Comparison of ENCODE assay signal across 23 cellular contexts in genomic region chr4:25955705-25956104, GRCh38.
"Had no signal": no experiment of that assay in that cellular context is flagged by ENCODE, and none has a peak within 500 bp of the region (broad histone marks: within the 10 kb centered on the region; RNA-seq: fewer than 3 reads in every experiment).

No MANE protein-coding gene starts in this region.

- H3K4me3 Mint-ChIP-seq: naive thymus-derived CD4-positive, alpha-beta T cell; natural killer cell treated with Interleukin-12 subunit alpha and Interleukin-12 subunit beta and Interleukin-15 and Interleukin-18, amount 100 ng/mL, for 72 hours; stimulated activated naive CD8-positive, alpha-beta T cell treated with anti-CD3 and anti-CD28 coated beads, Interleukin-15, Interleukin-2, amounts not matched to agents 100 ng/mL and 50 ng/mL, for 24 hours had no signal

- H3K27me3 Mint-ChIP-seq: progenitor cell of endocrine pancreas had no signal

- H3K27ac ChIP-seq: left ventricle myocardium inferior, ovary, right atrium auricular region, right lobe of liver, suprapubic skin, thoracic aorta, tibial artery, upper lobe of right lung had no signal

- H3K4me3 ChIP-seq: left ventricle myocardium inferior, lung, mucosa of descending colon, ovary, right atrium auricular region, right lobe of liver, suprapubic skin, thoracic aorta, tibial artery, upper lobe of right lung had no signal

- H3K27ac Mint-ChIP-seq: naive thymus-derived CD4-positive, alpha-beta T cell; natural killer cell treated with Interleukin-12 subunit alpha and Interleukin-12 subunit beta and Interleukin-15 and Interleukin-18, amount 100 ng/mL, for 72 hours; progenitor cell of endocrine pancreas; stimulated activated naive CD8-positive, alpha-beta T cell treated with anti-CD3 and anti-CD28 coated beads, Interleukin-15, Interleukin-2, amounts not matched to agents 100 ng/mL and 50 ng/mL, for 24 hours had no signal

- ATAC-seq: mucosa of descending colon; naive thymus-derived CD4-positive, alpha-beta T cell; natural killer cell treated with Interleukin-12 subunit alpha and Interleukin-12 subunit beta and Interleukin-15 and Interleukin-18, amount 100 ng/mL, for 72 hours; right lobe of liver; upper lobe of right lung had no signal

- DNase-seq: hypothalamus; islet precursor cell; left ventricle myocardium inferior; midbrain; mucosa of descending colon; naive thymus-derived CD4-positive, alpha-beta T cell; ovary; right lobe of liver; stimulated activated CD4-positive, alpha-beta T cell treated with anti-CD3 and anti-CD28 coated beads, Interleukin-12 subunit alpha, Interleukin-12 subunit beta, amount 100 ng/mL, for 4 hours; stimulated activated CD4-positive, alpha-beta T cell treated with anti-CD3 and anti-CD28 coated beads, Interleukin-15, amount 100 ng/mL, for 24 hours; stimulated activated CD4-positive, alpha-beta T cell treated with anti-CD3 and anti-CD28 coated beads, Interleukin-2, amount 100 ng/mL, for 24 hours; stimulated activated CD4-positive, alpha-beta T cell treated with anti-CD3 and anti-CD28 coated beads, Interleukin-4, amount 100 ng/mL, for 1 hour; stimulated activated naive CD4-positive, alpha-beta T cell; tibial artery; trophoblast cell; upper lobe of right lung had no signal

- H3K9me3 Mint-ChIP-seq: natural killer cell treated with Interleukin-12 subunit alpha and Interleukin-12 subunit beta and Interleukin-15 and Interleukin-18, amount 100 ng/mL, for 72 hours; stimulated activated naive CD8-positive, alpha-beta T cell treated with anti-CD3 and anti-CD28 coated beads, Interleukin-15, Interleukin-2, amounts not matched to agents 100 ng/mL and 50 ng/mL, for 24 hours had no signal

- H3K36me3 Mint-ChIP-seq: natural killer cell treated with Interleukin-12 subunit alpha and Interleukin-12 subunit beta and Interleukin-15 and Interleukin-18, amount 100 ng/mL, for 72 hours had no signal

- H3K4me1 ChIP-seq: right lobe of liver, tibial artery, upper lobe of right lung had no signal

- H3K9me3 ChIP-seq: left ventricle myocardium inferior, mucosa of descending colon, ovary, right atrium auricular region, right lobe of liver, suprapubic skin, thoracic aorta, tibial artery, upper lobe of right lung had no signal

- H3K27me3 ChIP-seq: ovary, right atrium auricular region, right lobe of liver, upper lobe of right lung had no signal

- H3K36me3 ChIP-seq: left ventricle myocardium inferior, ovary, right atrium auricular region, right lobe of liver, suprapubic skin, thoracic aorta, tibial artery, upper lobe of right lung had no signal
